Comparison of ENCODE assay signal across 8 cellular contexts in the genomic region with DNA sequence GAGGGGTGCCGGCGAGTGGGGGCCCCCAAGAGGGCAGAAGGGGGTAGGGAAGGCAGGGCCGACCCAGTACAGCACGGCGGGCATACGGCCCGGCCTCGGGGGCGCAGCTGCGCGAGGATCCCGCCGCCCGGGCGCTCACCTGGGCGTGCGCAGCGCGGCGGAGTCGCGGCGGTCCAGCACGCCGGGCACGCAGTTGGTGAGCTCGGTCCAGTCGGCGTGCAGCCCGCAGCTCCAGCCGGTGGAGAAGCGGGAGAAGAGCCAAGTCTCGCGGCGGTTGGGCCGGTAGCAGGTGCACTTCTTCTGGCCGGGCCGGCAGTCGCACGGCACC. TPM values are rescaled to one million over a fixed set of nuclear protein-coding genes. Genes with fewer than 3 reads are reported as not detected.
DNase-seq lines count a peak whose midpoint lies in the region; ATAC-seq, FAIRE-seq and TF ChIP-seq lines count a peak whose summit lies in the region.
"Not testable (repeated sequence)": the region's sequence is repeated elsewhere in the genome, so short reads cannot be mapped to it uniquely, and the experiment has no call there.

No MANE protein-coding gene starts in this region.

- peaks cover 54% of the 10 kb centered on the region for H3K36me3 ChIP-seq in SJSA1
- not testable (repeated sequence) for H3K36me3 ChIP-seq in adrenal gland (replicated peaks in 1 of 2); right lobe of liver
- peaks cover 0 to 16% (median 5%) of the 10 kb centered on the region in 3 donors for H3K36me3 ChIP-seq in esophagus squamous epithelium

- not testable (repeated sequence) for H3K9me3 Mint-ChIP-seq in progenitor cell of endocrine pancreas (ENCODE audit: low read depth)

- TF ChIP-seq POLR2A in GM12892 (IDR thresholded peaks at IDR 0.05; ENCODE audit: low read depth, low read length); adrenal gland (IDR thresholded peaks at IDR 0.05); esophagus squamous epithelium (IDR thresholded peaks at IDR 0.05); right lobe of liver (IDR thresholded peaks at IDR 0.05): not testable (repeated sequence)

- FAIRE-seq in GM12892 (lab: Jason Lieb, UNC), result peak; percentile 66
- peak; percentile 71 for FAIRE-seq in urothelium cell line (lab: Jason Lieb, UNC)

- intact Hi-C loops in adrenal gland (cut with DNase I) (loop anchor here (5.0 to 10.0 kb wide), 3 partner anchors 56 to 417 kb away; no protein-coding TSS in a partner anchor), esophagus squamous epithelium (cut with DNase I) (loop anchor here (10.0 kb wide), 1 partner anchor 133 kb away; no protein-coding TSS in a partner anchor), right lobe of liver (cut with DNase I) (loop anchor here in 1 of 2 donors (10.0 kb wide), 1 partner anchor 133 kb away; no protein-coding TSS in a partner anchor)

- TF ChIP-seq CTCF in adrenal gland (IDR thresholded peaks at IDR 0.05); esophagus squamous epithelium (IDR thresholded peaks at IDR 0.05); right lobe of liver (IDR thresholded peaks at IDR 0.05); progenitor cell of endocrine pancreas (IDR thresholded peaks at IDR 0.05; ENCODE audit: unreplicated experiment): not testable (repeated sequence)

- WGBS in adrenal gland, 4 donors, result 0% methylated on average over 1 to 27 of the region's 40 CpGs
- WGBS in esophagus squamous epithelium, 2 donors, result 0 to 1% methylated on average over 8 to 11 of the region's 40 CpGs
- WGBS in right lobe of liver (ENCODE audit: insufficient coverage, low coverage, low lambda C conversion rate, missing lambda C conversion rate), result no CpG with 5 or more reads among the region's 40 CpGs

- peaks cover 14% of the 10 kb centered on the region for H3K27me3 Mint-ChIP-seq in progenitor cell of endocrine pancreas

- DNase-seq in GM12892 (ENCODE audit: insufficient read length); SJSA1 (ENCODE audit: low read depth in 1 of 2, low spot score in 2 of 2); adrenal gland; esophagus squamous epithelium (lab: John Stamatoyannopoulos, UW); right lobe of liver; progenitor cell of endocrine pancreas (ENCODE audit: low spot score, unreplicated experiment); urothelium cell line (ENCODE audit: low spot score): not testable (repeated sequence)

- not testable (repeated sequence) for H3K9me3 ChIP-seq in SJSA1 (replicated peaks); adrenal gland (replicated peaks in 1 of 3); esophagus squamous epithelium; right lobe of liver

- H3K27ac Mint-ChIP-seq in progenitor cell of endocrine pancreas, result not testable (repeated sequence)

- peaks cover 31% of the 10 kb centered on the region for H3K4me1 Mint-ChIP-seq in progenitor cell of endocrine pancreas (ENCODE audit: low read depth)

- H3K4me1 ChIP-seq in SJSA1 (replicated peaks) (peaks cover 69% of the 10 kb centered on the region), adrenal gland (replicated peaks in 1 of 2) (peaks cover 47 to 59% of the 10 kb centered on the region in 2 donors), esophagus squamous epithelium (peaks cover 50 to 88% (median 54%) of the 10 kb centered on the region in 3 donors), right lobe of liver (peaks cover 0 to 42% (median 17%) of the 10 kb centered on the region in 4 donors)

- peak overlapping the region; percentile 89 for H3K4me3 ChIP-seq in SJSA1
- H3K4me3 ChIP-seq in adrenal gland, result peak overlapping the region; percentile 49 to 91 (median 72)
- peak overlapping the region; percentile 76 to 94 (median 86) for H3K4me3 ChIP-seq in esophagus squamous epithelium
- peak overlapping the region; percentile 69 to 84 (median 79) for H3K4me3 ChIP-seq in right lobe of liver

- ATAC-seq in HG03039 (IDR thresholded peaks at IDR 0.05; ENCODE audit: unreplicated experiment) (peak; percentile 0), right lobe of liver (peak in 1 of 4 donors; percentile 8)

- H3K36me3 Mint-ChIP-seq in progenitor cell of endocrine pancreas (ENCODE audit: insufficient read depth), result not testable (repeated sequence)

- H3K27ac ChIP-seq in SJSA1, result not testable (repeated sequence)
- peak overlapping the region in 3 of 5 donors; percentile 54 to 75 (median 54) for H3K27ac ChIP-seq in adrenal gland
- peak overlapping the region; percentile 55 to 85 (median 73) for H3K27ac ChIP-seq in esophagus squamous epithelium
- H3K27ac ChIP-seq in right lobe of liver, result peak overlapping the region; percentile 42 to 53 (median 51)

- H3K4me3 Mint-ChIP-seq in progenitor cell of endocrine pancreas (ENCODE audit: low read depth), result peak overlapping the region; percentile 93

- H3K27me3 ChIP-seq in SJSA1 (replicated peaks); adrenal gland; esophagus squamous epithelium; right lobe of liver: not testable (repeated sequence)

RNA-seq across cellular contexts. Expression of a gene that starts 0.8 kb away (rescaled TPM):
- polyA plus RNA-seq in GM12892 (2012; ENCODE audit: missing spikeins), result 3.3 TPM
- total RNA-seq in SJSA1 (2014; rRNA removed; shearing (Covaris generic)), result 120 and 160 TPM in 2 replicates
- 100 to 1,000 TPM in 6 of 8 donors, 10 to 100 TPM in 2; 74.5 to 262 (median 149) TPM for total RNA-seq in adrenal gland
- 10 to 100 TPM; 20.5 to 40.0 (median 35.1) TPM for polyA plus RNA-seq in adrenal gland
- total RNA-seq in esophagus squamous epithelium, result 10 to 100 TPM; 44.7 to 73.8 (median 56.8) TPM
- total RNA-seq in right lobe of liver, result 10 to 100 TPM; 18.0 to 53.5 (median 31.0) TPM
- total RNA-seq in progenitor cell of endocrine pancreas, result 74.5 and 81.2 TPM in 2 replicates
